Comparison of ENCODE assay signal across 1 cellular context in the genomic region with DNA sequence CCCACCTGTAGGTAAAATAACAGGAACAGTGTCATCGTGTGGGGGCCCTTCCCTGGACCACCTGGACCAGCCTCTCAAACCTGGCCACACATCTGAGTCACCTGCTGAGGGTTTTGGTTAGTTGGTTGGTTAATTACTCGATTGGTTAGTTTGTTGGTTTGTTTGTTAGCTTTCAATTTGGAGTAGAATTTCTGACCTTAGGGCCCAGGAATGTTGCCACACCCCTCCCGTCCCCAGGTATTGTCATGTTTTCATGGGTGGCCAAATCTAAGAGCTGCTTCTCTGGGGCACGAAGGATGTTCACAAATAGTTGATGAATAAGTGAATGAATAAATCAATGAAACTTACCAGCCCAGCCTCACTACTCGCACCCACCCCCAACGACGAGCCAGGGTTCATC.
TF ChIP-seq lines count a peak whose summit lies in the region.

No MANE protein-coding gene starts in this region.

TF ChIP-seq in H1, 55 proteins besides CTCF, POLR2A, EP300 and RAD21:
- no peak for TF ChIP-seq CTBP2 (IDR thresholded peaks at IDR 0.05; ENCODE audit: borderline replicate concordance, insufficient read depth, insufficient read length, low read length)
- peak; percentile 60; the same call in 1 of the 2 replicates for TF ChIP-seq TEAD4 (IDR thresholded peaks at IDR 0.05; ENCODE audit: low read depth, low read length)
